8 cellular contexts compared by ENCODE assay signal in genomic region chr6:11224252-11224965, GRCh38. TPM values are rescaled to one million over a fixed set of nuclear protein-coding genes. Genes with fewer than 3 reads are reported as not detected.
DNase-seq lines count a peak whose midpoint lies in the region; FAIRE-seq and TF ChIP-seq lines count a peak whose summit lies in the region.

No MANE protein-coding gene starts in this region.

- no peak for FAIRE-seq in urothelium cell line (lab: Jason Lieb, UNC)

- peak; percentile 41 for DNase-seq in activated gamma-delta T cell treated with Interleukin-2 at 50 U/mL for 16 hours
- no peak for DNase-seq in activated gamma-delta T cell (lab: John Stamatoyannopoulos, UW)
- DNase-seq in NCI-H226, result peak; percentile 88
- no peak for DNase-seq in osteocyte (ENCODE audit: extremely low spot score, unreplicated experiment)
- no peak for DNase-seq in NCI-H446 treated with DMSO at 0.1 percent for 48 hours (lab: John Stamatoyannopoulos, UW)
- no peak for DNase-seq in DMS53 treated with DMSO at 0.1 percent for 48 hours (lab: John Stamatoyannopoulos, UW; ENCODE audit: unreplicated experiment)
- DNase-seq in urothelium cell line (ENCODE audit: low spot score), result no peak

- H3K4me1 Mint-ChIP-seq in brain (peaks cover 90% of the 10 kb centered on the region), osteocyte (ENCODE audit: unreplicated experiment) (peaks cover 37% of the 10 kb centered on the region)

- H3K4me3 Mint-ChIP-seq in brain (peak overlapping the region in 2 of 5 experiments; percentile 27 to 31), osteocyte (ENCODE audit: unreplicated experiment) (no peak overlapping the region)

- no peak for TF ChIP-seq CTCF in brain (conservative IDR thresholded peaks at IDR 0.05)
- no peak for TF ChIP-seq CTCF in osteocyte (IDR thresholded peaks at IDR 0.05)

- H3K36me3 Mint-ChIP-seq in brain (peaks cover 30% of the 10 kb centered on the region), osteocyte (ENCODE audit: unreplicated experiment) (peaks cover 4% of the 10 kb centered on the region)

- H3K27ac Mint-ChIP-seq in brain, result peak overlapping the region in 4 of 5 experiments; percentile 28 to 69 (median 52)
- H3K27ac Mint-ChIP-seq in osteocyte (ENCODE audit: unreplicated experiment), result peak overlapping the region; percentile 42

- H3K27me3 Mint-ChIP-seq in brain (peaks cover 7% of the 10 kb centered on the region), osteocyte (ENCODE audit: unreplicated experiment) (no peaks in the 10 kb centered on the region)

- H3K9me3 Mint-ChIP-seq in brain (peaks cover 0 to 2% (median 0%) of the 10 kb centered on the region in 5 experiments), osteocyte (ENCODE audit: unreplicated experiment) (no peaks in the 10 kb centered on the region)

RNA-seq across cellular contexts. Expression of gene NEDD9, which starts 8.1 kb away (rescaled TPM):
- 6.3 TPM for polyA plus RNA-seq in brain (ENCODE audit: insufficient read depth, low read depth, low replicate concordance)
- total RNA-seq in osteocyte, result 8.8 and 10.3 TPM in 2 replicates

Comparison
In these comparisons a context has a peak if more than half of its experiments do, and no peak if none do; other contexts are left out.
1. DNase-seq: peak in activated gamma-delta T cell treated with Interleukin-2 at 50 U/mL for 16 hours (single experiment) and NCI-H226 (single experiment); none in activated gamma-delta T cell (single experiment), osteocyte (single experiment), NCI-H446 treated with DMSO at 0.1 percent for 48 hours (single experiment), DMS53 treated with DMSO at 0.1 percent for 48 hours (single experiment) and urothelium cell line (single experiment).